17 cellular contexts compared by ENCODE assay signal in genomic region chr1:21773585-21773984, GRCh38.
A peak's percentile ranks its signal among the peaks of the same experiment; 100 is the strongest.
DNase-seq lines count a peak whose midpoint lies in the region; ATAC-seq and TF ChIP-seq lines count a peak whose summit lies in the region.
"Had no signal": no experiment of that assay in that cellular context is flagged by ENCODE, and none has a peak within 500 bp of the region (broad histone marks: within the 10 kb centered on the region; RNA-seq: fewer than 3 reads in every experiment).

No MANE protein-coding gene starts in this region.

- H3K4me1 ChIP-seq in OCI-LY1 (ENCODE audit: insufficient read depth, low read length, severe bottlenecking): peaks cover 19% of the 10 kb centered on the region

- H3K4me1 Mint-ChIP-seq in stimulated activated naive CD8-positive, alpha-beta T cell treated with anti-CD3 and anti-CD28 coated beads, Interleukin-15, amount 100 ng/mL, for 72 hours: peaks cover 69% of the 10 kb centered on the region
- H3K4me1 Mint-ChIP-seq in central memory CD8-positive, alpha-beta T cell: peaks cover 55% of the 10 kb centered on the region

- peak overlapping the region; percentile 59 to 65 for H3K4me3 Mint-ChIP-seq in stimulated activated naive CD8-positive, alpha-beta T cell treated with anti-CD3 and anti-CD28 coated beads, Interleukin-15, amount 100 ng/mL, for 72 hours
- H3K4me3 Mint-ChIP-seq in central memory CD8-positive, alpha-beta T cell: peak overlapping the region; percentile 27

- no peaks in the 10 kb centered on the region for H3K27me3 Mint-ChIP-seq in stimulated activated naive CD8-positive, alpha-beta T cell treated with anti-CD3 and anti-CD28 coated beads, Interleukin-15, amount 100 ng/mL, for 72 hours
- H3K27me3 Mint-ChIP-seq in central memory CD8-positive, alpha-beta T cell: no peaks in the 10 kb centered on the region

- H3K9me3 Mint-ChIP-seq in stimulated activated naive CD8-positive, alpha-beta T cell treated with anti-CD3 and anti-CD28 coated beads, Interleukin-15, amount 100 ng/mL, for 72 hours: peaks cover 0 to 6% of the 10 kb centered on the region in 2 donors
- no peaks in the 10 kb centered on the region for H3K9me3 Mint-ChIP-seq in central memory CD8-positive, alpha-beta T cell

- H3K9me3 ChIP-seq in OCI-LY1 (ENCODE audit: low read length): no peaks in the 10 kb centered on the region
- H3K9me3 ChIP-seq: gastroesophageal sphincter, vagina had no signal

- H3K36me3 Mint-ChIP-seq in central memory CD8-positive, alpha-beta T cell (ENCODE audit: insufficient read depth): peaks cover 15% of the 10 kb centered on the region

- no peak overlapping the region for H3K4me3 ChIP-seq in OCI-LY1 (ENCODE audit: low read depth, low read length, poor library complexity, severe bottlenecking)
- H3K4me3 ChIP-seq: gastroesophageal sphincter, vagina had no signal

- H3K27me3 ChIP-seq in OCI-LY1 (ENCODE audit: insufficient read depth, low read length): no peaks in the 10 kb centered on the region
- H3K27me3 ChIP-seq: gastroesophageal sphincter, vagina had no signal

- peak overlapping the region; percentile 51 for H3K27ac ChIP-seq in OCI-LY1 (ENCODE audit: low read depth, low read length, poor library complexity, severe bottlenecking)
- H3K27ac ChIP-seq: C4-2B, gastroesophageal sphincter, vagina, VCaP had no signal

- no peaks in the 10 kb centered on the region for H3F3A ChIP-seq in OCI-LY1 (ENCODE audit: insufficient read depth, low read length)

- peak; percentile 68 for ATAC-seq in stimulated activated naive CD8-positive, alpha-beta T cell treated with anti-CD3 and anti-CD28 coated beads, Interleukin-15, amount 100 ng/mL, for 72 hours
- no peak for ATAC-seq in stimulated activated naive CD8-positive, alpha-beta T cell treated with anti-CD3 and anti-CD28 coated beads, Interleukin-15, Interleukin-2, amounts not matched to agents 100 U/mL and 50 U/mL, for 24 hours
- ATAC-seq in central memory CD8-positive, alpha-beta T cell (replicated peaks; ENCODE audit: extremely low read depth, poor library complexity, severe bottlenecking): peak; percentile 81
- ATAC-seq in SK-N-SH treated with all-trans-retinoic acid at 6 μM for 48 hours: no peak
- ATAC-seq: gastroesophageal sphincter, HCT116, Panc1 had no signal

- H3K79me2 ChIP-seq in OCI-LY1 (ENCODE audit: insufficient read depth, low read length): peaks cover 93% of the 10 kb centered on the region

- H3K9me2 ChIP-seq in OCI-LY1 (ENCODE audit: low read depth, low read length): no peaks in the 10 kb centered on the region

- TF ChIP-seq CTCF in OCI-LY1 (IDR thresholded peaks at IDR 0.05; ENCODE audit: low read length): no peak

- H3K36me3 ChIP-seq in OCI-LY1 (ENCODE audit: insufficient read depth, low read length): peaks cover 20% of the 10 kb centered on the region
- H3K36me3 ChIP-seq: gastroesophageal sphincter, vagina had no signal

- H2AFZ ChIP-seq in OCI-LY1 (ENCODE audit: low read length): no peak overlapping the region

- H3K4me2 ChIP-seq in OCI-LY1 (ENCODE audit: low read length): peak overlapping the region; percentile 23; the same call in 1 of the 2 replicates

- H3K27ac Mint-ChIP-seq in stimulated activated naive CD8-positive, alpha-beta T cell treated with anti-CD3 and anti-CD28 coated beads, Interleukin-15, amount 100 ng/mL, for 72 hours: no peak overlapping the region
- H3K27ac Mint-ChIP-seq in central memory CD8-positive, alpha-beta T cell (ENCODE audit: low read depth): peak overlapping the region; percentile 38

- no peak overlapping the region for H3K9ac ChIP-seq in OCI-LY1 (ENCODE audit: low read length)

- DNase-seq in stimulated activated naive CD8-positive, alpha-beta T cell treated with anti-CD3 and anti-CD28 coated beads, Interleukin-15, amount 100 ng/mL, for 72 hours: peak in 1 of 2 donors; percentile 33
- DNase-seq in stimulated activated naive CD8-positive, alpha-beta T cell treated with anti-CD3 and anti-CD28 coated beads, Interleukin-15, Interleukin-2, amounts not matched to agents 100 U/mL and 50 U/mL, for 24 hours: no peak
- DNase-seq in central memory CD8-positive, alpha-beta T cell (ENCODE audit: low spot score in 2 of 2): no peak
- DNase-seq in NK-92 (lab: John Stamatoyannopoulos, UW; ENCODE audit: unreplicated experiment) (no peak), SIG-M5 treated with dmso at 0.1 percent for 504 hours (lab: John Stamatoyannopoulos, UW; ENCODE audit: unreplicated experiment) (no peak), hypothalamus (lab: John Stamatoyannopoulos, UW) (no peak)
- DNase-seq: amniotic stem cell; effector CD4-positive, alpha-beta T cell; NCI-H2171 treated with DMSO at 0.1 percent for 48 hours had no signal

- no peaks in the 10 kb centered on the region for H4K20me1 ChIP-seq in OCI-LY1 (ENCODE audit: insufficient read depth, low read length)

TF ChIP-seq in SK-N-SH treated with all-trans-retinoic acid at 6 μM for 48 hours, 23 proteins besides CTCF, POLR2A, EP300 and RAD21:
- TF ChIP-seq TCF4 (CRISPR knock-in tag; IDR thresholded peaks at IDR 0.05; ENCODE audit: borderline replicate concordance) (no peak), TOX (CRISPR knock-in tag; IDR thresholded peaks at IDR 0.05; ENCODE audit: borderline replicate concordance) (no peak), CSDC2 (CRISPR knock-in tag; IDR thresholded peaks at IDR 0.05) (no peak), ISL1 (CRISPR knock-in tag; IDR thresholded peaks at IDR 0.05) (no peak), SNAI2 (CRISPR knock-in tag; IDR thresholded peaks at IDR 0.05) (no peak), CSRNP3 (CRISPR knock-in tag; IDR thresholded peaks at IDR 0.05) (no peak), CREB5 (CRISPR knock-in tag; IDR thresholded peaks at IDR 0.05; ENCODE audit: low read depth) (no peak), ARNTL (CRISPR knock-in tag; IDR thresholded peaks at IDR 0.05; ENCODE audit: borderline replicate concordance, low read depth) (no peak), RARB (CRISPR knock-in tag; IDR thresholded peaks at IDR 0.05) (no peak), ESRRG (CRISPR knock-in tag; IDR thresholded peaks at IDR 0.05) (no peak), TSHZ2 (CRISPR knock-in tag; IDR thresholded peaks at IDR 0.05) (no peak), BACH2 (CRISPR knock-in tag; IDR thresholded peaks at IDR 0.05; ENCODE audit: borderline replicate concordance) (no peak)

Comparison
In these comparisons a context has a peak if more than half of its experiments do, and no peak if none do; other contexts are left out.
1. ATAC-seq: peak in stimulated activated naive CD8-positive, alpha-beta T cell treated with anti-CD3 and anti-CD28 coated beads, Interleukin-15, amount 100 ng/mL, for 72 hours (single experiment) and central memory CD8-positive, alpha-beta T cell (single experiment); none in stimulated activated naive CD8-positive, alpha-beta T cell treated with anti-CD3 and anti-CD28 coated beads, Interleukin-15, Interleukin-2, amounts not matched to agents 100 U/mL and 50 U/mL, for 24 hours (single experiment) and SK-N-SH treated with all-trans-retinoic acid at 6 μM for 48 hours (single experiment).